In the genomic region with DNA sequence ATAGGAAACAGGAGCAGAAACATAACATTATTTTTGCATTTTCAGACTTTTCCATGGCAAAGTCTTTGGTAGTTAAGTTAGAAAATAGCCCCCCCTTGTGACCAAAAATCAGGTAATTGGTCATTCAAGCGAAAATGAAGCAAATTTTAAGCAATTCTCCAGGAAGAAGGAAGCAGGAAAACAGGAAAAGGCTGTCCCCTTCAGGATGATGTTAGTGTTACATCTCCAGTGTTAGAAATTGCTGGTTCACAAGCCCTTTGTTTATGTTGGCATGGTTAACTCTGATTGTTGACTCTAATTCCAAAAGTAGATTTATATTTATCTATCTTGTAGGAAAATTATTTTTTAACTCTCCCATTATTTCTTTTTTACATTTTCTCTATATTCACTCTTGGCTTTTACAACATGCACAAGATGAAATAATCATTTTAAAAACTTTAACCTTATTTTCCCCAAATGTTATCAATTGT, we compare ENCODE assay signal across 8 cellular contexts. TPM values are rescaled to one million over a fixed set of nuclear protein-coding genes. Genes with fewer than 3 reads are reported as not detected.
DNase-seq lines count a peak whose midpoint lies in the region; ATAC-seq and TF ChIP-seq lines count a peak whose summit lies in the region.

No MANE protein-coding gene starts in this region.

- CTCF ChIA-PET in activated CD4-positive, alpha-beta memory T cell treated with anti-CD3 and anti-CD28 coated beads, Interleukin-2, amount 10 ng/mL, durations not matched to agents 7 days and 5 days (lab: Charles Lee), result interaction anchor here (1.5 to 1.7 kb wide), 2 partner anchors 206 to 320 kb away, joined by 4 to 8 read pairs; no protein-coding TSS in a partner anchor

- H3K36me3 Mint-ChIP-seq in activated CD4-positive, alpha-beta memory T cell treated with anti-CD3 and anti-CD28 coated beads, Interleukin-2, amount 10 ng/mL, durations not matched to agents 7 days and 5 days (ENCODE audit: low read depth), result no peaks in the 10 kb centered on the region

- no peaks in the 10 kb centered on the region for H3K4me1 Mint-ChIP-seq in activated CD4-positive, alpha-beta memory T cell treated with anti-CD3 and anti-CD28 coated beads, Interleukin-2, amount 10 ng/mL, durations not matched to agents 7 days and 5 days

- no peaks in the 10 kb centered on the region for H3K27me3 Mint-ChIP-seq in activated CD4-positive, alpha-beta memory T cell treated with anti-CD3 and anti-CD28 coated beads, Interleukin-2, amount 10 ng/mL, durations not matched to agents 7 days and 5 days

- POLR2A ChIA-PET in activated CD4-positive, alpha-beta memory T cell treated with anti-CD3 and anti-CD28 coated beads, Interleukin-2, amount 10 ng/mL, durations not matched to agents 7 days and 5 days (lab: Charles Lee), result no interaction called here

- peak; percentile 63 for DNase-seq in SIG-M5 treated with dmso at 0.1 percent for 504 hours (lab: John Stamatoyannopoulos, UW; ENCODE audit: unreplicated experiment)
- no peak for DNase-seq in SIG-M5 (lab: John Stamatoyannopoulos, UW)
- DNase-seq in NCI-H1436 treated with DMSO at 0.1 percent for 48 hours (lab: John Stamatoyannopoulos, UW), result peak; percentile 43
- peak; percentile 29 for DNase-seq in SKM-1 (lab: John Stamatoyannopoulos, UW; ENCODE audit: unreplicated experiment)
- DNase-seq in fibroblast of the conjunctiva (ENCODE audit: low read depth), result peak; percentile 86
- no peak for DNase-seq in omental fat pad (ENCODE audit: low spot score)
- DNase-seq in activated CD4-positive, alpha-beta memory T cell treated with anti-CD3 and anti-CD28 coated beads, Interleukin-2, amount 10 ng/mL, durations not matched to agents 7 days and 5 days, result no peak

- peak in 2 of 3 donors; percentile 28 to 31 for TF ChIP-seq CTCF in omental fat pad (IDR thresholded peaks at IDR 0.05)

- no peak overlapping the region for H3K4me3 Mint-ChIP-seq in activated CD4-positive, alpha-beta memory T cell treated with anti-CD3 and anti-CD28 coated beads, Interleukin-2, amount 10 ng/mL, durations not matched to agents 7 days and 5 days

- no peaks in the 10 kb centered on the region for H3K9me3 Mint-ChIP-seq in activated CD4-positive, alpha-beta memory T cell treated with anti-CD3 and anti-CD28 coated beads, Interleukin-2, amount 10 ng/mL, durations not matched to agents 7 days and 5 days

- ATAC-seq in omental fat pad (ENCODE audit: low FRiP score) (peak; percentile 66), HG03159 (IDR thresholded peaks at IDR 0.05; ENCODE audit: unreplicated experiment) (no peak)

- H3K27ac Mint-ChIP-seq in activated CD4-positive, alpha-beta memory T cell treated with anti-CD3 and anti-CD28 coated beads, Interleukin-2, amount 10 ng/mL, durations not matched to agents 7 days and 5 days, result no peak overlapping the region

RNA-seq across cellular contexts. Expression of a gene that starts 18.8 kb away (rescaled TPM):
- total RNA-seq in omental fat pad, result 10 to 100 TPM in 2 of 4 donors, 1 to 10 TPM in 2; 2.9 to 17.4 (median 8.3) TPM
- total RNA-seq in activated CD4-positive, alpha-beta memory T cell treated with anti-CD3 and anti-CD28 coated beads, Interleukin-2, amount 10 ng/mL, durations not matched to agents 7 days and 5 days, result 1 to 10 TPM; 4.0 to 4.2 TPM

Comparison
In these comparisons a context has a peak if more than half of its experiments do, and no peak if none do; other contexts are left out.
1. DNase-seq: peak in SIG-M5 treated with dmso at 0.1 percent for 504 hours (single experiment), NCI-H1436 treated with DMSO at 0.1 percent for 48 hours (single experiment), SKM-1 (single experiment) and fibroblast of the conjunctiva (single experiment); none in SIG-M5 (single experiment), omental fat pad (single experiment) and activated CD4-positive, alpha-beta memory T cell treated with anti-CD3 and anti-CD28 coated beads, Interleukin-2, amount 10 ng/mL, durations not matched to agents 7 days and 5 days (single experiment).